1 cellular context compared by ENCODE assay signal in genomic region chr12:1661553-1662335, GRCh38.
TF ChIP-seq lines count a peak whose summit lies in the region.

No MANE protein-coding gene starts in this region.

TF ChIP-seq in HepG2, 621 proteins besides CTCF, POLR2A, EP300 and RAD21 (continued from another document and continues in another):
- TF ChIP-seq HNF1A (IDR thresholded peaks at IDR 0.05; ENCODE audit: low read depth) (no peak), HNF1A (CRISPR knock-in tag; IDR thresholded peaks at IDR 0.05; ENCODE audit: borderline replicate concordance) (no peak), ZNF121 (CRISPR knock-in tag; IDR thresholded peaks at IDR 0.05) (0 out of 2 replicates have a peak, but pooled peaks have one; percentile 16), ZNF598 (CRISPR knock-in tag; IDR thresholded peaks at IDR 0.05; ENCODE audit: borderline replicate concordance) (no peak), ZNF235 (CRISPR knock-in tag; IDR thresholded peaks at IDR 0.05; ENCODE audit: borderline replicate concordance) (0 out of 2 replicates have a peak, but pooled peaks have one; percentile 75), TAF1 (CRISPR knock-in tag; IDR thresholded peaks at IDR 0.05) (peak; percentile 51; the same call in 1 of the 2 replicates), TCF12 (IDR thresholded peaks at IDR 0.05) (no peak), TCF12 (CRISPR knock-in tag; IDR thresholded peaks at IDR 0.05) (peak; percentile 58; the same call in 1 of the 2 replicates), ZNF367 (CRISPR knock-in tag; IDR thresholded peaks at IDR 0.05; ENCODE audit: borderline replicate concordance) (no peak), ZNF510 (CRISPR knock-in tag; IDR thresholded peaks at IDR 0.05; ENCODE audit: low read depth) (no peak), ZSCAN9 (CRISPR knock-in tag; IDR thresholded peaks at IDR 0.05; ENCODE audit: borderline replicate concordance) (peak; percentile 66; the same call in 1 of the 2 replicates), TEF (CRISPR knock-in tag; IDR thresholded peaks at IDR 0.05) (no peak), GMEB1 (CRISPR knock-in tag; IDR thresholded peaks at IDR 0.05; ENCODE audit: borderline replicate concordance) (no peak), ZNF615 (CRISPR knock-in tag; IDR thresholded peaks at IDR 0.05; ENCODE audit: borderline replicate concordance) (no peak), MBD4 (IDR thresholded peaks at IDR 0.05; ENCODE audit: borderline replicate concordance, low read length) (no peak), SMARCC2 (IDR thresholded peaks at IDR 0.05) (no peak), NCOA5 (CRISPR knock-in tag; IDR thresholded peaks at IDR 0.05) (no peak), CREB3 (CRISPR knock-in tag; IDR thresholded peaks at IDR 0.05) (no peak), ZBTB10 (CRISPR knock-in tag; IDR thresholded peaks at IDR 0.05; ENCODE audit: borderline replicate concordance) (no peak), GMEB2 (CRISPR knock-in tag; IDR thresholded peaks at IDR 0.05; ENCODE audit: low read depth) (no peak), THAP11 (CRISPR knock-in tag; IDR thresholded peaks at IDR 0.05) (peak; percentile 38; the same call in 1 of the 2 replicates), HMGA1 (CRISPR knock-in tag; conservative IDR thresholded peaks at IDR 0.05) (no peak), ZBTB25 (CRISPR knock-in tag; IDR thresholded peaks at IDR 0.05) (peak; percentile 51; the same call in 1 of the 2 replicates), ZNF609 (CRISPR knock-in tag; IDR thresholded peaks at IDR 0.05; ENCODE audit: borderline replicate concordance) (peak; percentile 50; the same call in 1 of the 2 replicates), ZNF335 (CRISPR knock-in tag; IDR thresholded peaks at IDR 0.05) (no peak), MXD3 (CRISPR knock-in tag; IDR thresholded peaks at IDR 0.05) (peak; percentile 55; the same call in 1 of the 2 replicates), GATAD2A (CRISPR knock-in tag; IDR thresholded peaks at IDR 0.05) (peak; percentile 74), HHEX (CRISPR knock-in tag; IDR thresholded peaks at IDR 0.05) (no peak), JDP2 (CRISPR knock-in tag; IDR thresholded peaks at IDR 0.05; ENCODE audit: borderline replicate concordance) (no peak), KDM2A (CRISPR knock-in tag; IDR thresholded peaks at IDR 0.05; ENCODE audit: borderline replicate concordance, low read depth) (peak; percentile 67; the same call in 1 of the 2 replicates), TP53 (CRISPR knock-in tag; conservative IDR thresholded peaks at IDR 0.05) (no peak), TBP (CRISPR knock-in tag; IDR thresholded peaks at IDR 0.05) (no peak), PHB2 (IDR thresholded peaks at IDR 0.05; ENCODE audit: partially characterized antibody) (no peak), HBP1 (CRISPR knock-in tag; IDR thresholded peaks at IDR 0.05; ENCODE audit: low read depth) (peak; percentile 68; the same call in 1 of the 2 replicates), ZNF333 (CRISPR knock-in tag; IDR thresholded peaks at IDR 0.05; ENCODE audit: borderline replicate concordance) (peak; percentile 60; the same call in 1 of the 2 replicates), PBX3 (CRISPR knock-in tag; IDR thresholded peaks at IDR 0.05; ENCODE audit: borderline replicate concordance) (no peak), ZNF891 (CRISPR knock-in tag; IDR thresholded peaks at IDR 0.05) (peak; percentile 25; the same call in 1 of the 2 replicates)
